28 cellular contexts compared by ENCODE assay signal in the genomic region with DNA sequence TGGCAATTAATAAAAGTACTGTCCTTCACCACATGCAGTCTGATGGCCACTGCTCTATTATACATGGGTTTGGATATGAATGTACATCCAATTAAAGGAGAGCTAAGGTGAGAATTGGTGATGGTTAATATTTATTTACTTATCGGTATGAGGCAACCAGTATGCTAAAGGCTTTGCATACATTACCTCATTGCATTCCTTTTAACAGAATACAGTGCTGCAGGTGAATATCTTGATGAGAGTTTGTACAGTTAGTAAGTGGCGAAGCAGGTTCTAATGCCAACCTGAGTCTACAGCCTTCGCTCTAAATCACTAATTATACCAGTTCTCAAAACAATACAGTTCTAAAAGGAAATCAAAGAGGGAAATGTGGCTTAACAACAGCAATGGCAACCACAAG.
A peak's percentile ranks its signal among the peaks of the same experiment; 100 is the strongest.
DNase-seq lines count a peak whose midpoint lies in the region; FAIRE-seq and TF ChIP-seq lines count a peak whose summit lies in the region.
"Had no signal": no experiment of that assay in that cellular context is flagged by ENCODE, and none has a peak within 500 bp of the region (broad histone marks: within the 10 kb centered on the region; RNA-seq: fewer than 3 reads in every experiment).

No MANE protein-coding gene starts in this region.

- no peak overlapping the region for H2AFZ ChIP-seq in osteoblast (ENCODE audit: low read length)
- H2AFZ ChIP-seq: GM23338 had no signal

- no peak overlapping the region for H3K4me2 ChIP-seq in osteoblast (ENCODE audit: insufficient read depth, low read length)
- H3K4me2 ChIP-seq: GM23338 had no signal

- no peaks in the 10 kb centered on the region for H4K20me1 ChIP-seq in osteoblast (ENCODE audit: insufficient read depth, low read length)

- no peak for TF ChIP-seq CTCF in bronchial epithelial cell (IDR thresholded peaks at IDR 0.05; ENCODE audit: insufficient read depth, low read length, severe bottlenecking)
- TF ChIP-seq CTCF in osteoblast (IDR thresholded peaks at IDR 0.05; ENCODE audit: extremely low read depth, low read depth, low read length) = no peak

- no peak for FAIRE-seq in bronchial epithelial cell (lab: Jason Lieb, UNC)
- FAIRE-seq: GM18507 had no signal

- H3K4me1 ChIP-seq in osteoblast (ENCODE audit: insufficient read depth, low read length) = no peaks in the 10 kb centered on the region
- H3K4me1 ChIP-seq: HAP-1, SJSA1 had no signal

- H3K36me3 ChIP-seq in bronchial epithelial cell (ENCODE audit: control insufficient read depth, insufficient read depth, low read length) = no peaks in the 10 kb centered on the region
- H3K36me3 ChIP-seq in osteoblast (ENCODE audit: insufficient read depth, low read length) = no peaks in the 10 kb centered on the region
- H3K36me3 ChIP-seq: BE2C, HAP-1, SJSA1 had no signal

- H3K4me3 ChIP-seq in bronchial epithelial cell (ENCODE audit: low read depth, low read length) = no peak overlapping the region
- no peak overlapping the region for H3K4me3 ChIP-seq in osteoblast (ENCODE audit: insufficient read depth, low read length)
- H3K4me3 ChIP-seq: GM23338, HAP-1, SJSA1 had no signal

- H3K27me3 ChIP-seq in bronchial epithelial cell (ENCODE audit: control insufficient read depth, insufficient read depth, low read length) (no peaks in the 10 kb centered on the region), osteoblast (ENCODE audit: insufficient read depth, low read length) (no peaks in the 10 kb centered on the region)
- H3K27me3 ChIP-seq: BE2C, SJSA1 had no signal

- DNase-seq in NCI-H2081 (lab: John Stamatoyannopoulos, UW) (peak; percentile 6 to 34), NCI-H2081 treated with DMSO at 0.1 percent for 48 hours (lab: John Stamatoyannopoulos, UW) (no peak), NCI-H1417 treated with DMSO at 0.1 percent for 48 hours (lab: John Stamatoyannopoulos, UW) (peak; percentile 27), bronchial epithelial cell (ENCODE audit: low read depth) (peak; percentile 50), osteoblast (ENCODE audit: insufficient read length, low spot score, missing footprints) (peak; percentile 71), OCI-M2 (lab: John Stamatoyannopoulos, UW; ENCODE audit: unreplicated experiment) (no peak), amniotic stem cell (lab: John Stamatoyannopoulos, UW) (no peak), medulla oblongata (ENCODE audit: extremely low spot score) (no peak)
- DNase-seq: BE2C; CD8-positive, alpha-beta memory T cell; DMS 273 treated with DMSO at 0.1 percent for 48 hours; DND-41; HFFc6; IMR-90; KG1; MM.1S; NCI-H187 treated with DMSO at 0.1 percent for 48 hours; NCI-H2171; NCI-H226; NCI-H510A; NCI-H774; PC-3; Right ventricle myocardium superior had no signal

- H3K27ac ChIP-seq in osteoblast (ENCODE audit: low read depth, low read length) = no peak overlapping the region
- H3K27ac ChIP-seq: 22Rv1, SJSA1 had no signal

- H3K9me3 ChIP-seq in osteoblast (ENCODE audit: low read depth, low read length) = no peaks in the 10 kb centered on the region
- H3K9me3 ChIP-seq: BE2C, HAP-1, SJSA1 had no signal

- H3K79me2 ChIP-seq in osteoblast (ENCODE audit: insufficient read depth, low read length) = no peaks in the 10 kb centered on the region

Comparison
In these comparisons a context has a peak if more than half of its experiments do, and no peak if none do; other contexts are left out.
1. DNase-seq: peak in NCI-H2081 (2 of 2), NCI-H1417 treated with DMSO at 0.1 percent for 48 hours (single experiment), bronchial epithelial cell (single experiment) and osteoblast (single experiment); none in NCI-H2081 treated with DMSO at 0.1 percent for 48 hours (single experiment), OCI-M2 (single experiment), amniotic stem cell (single experiment) and medulla oblongata (single experiment).